Comparison of ENCODE assay signal across 8 cellular contexts in genomic region chr9:38170763-38171537, GRCh38.
A peak's percentile ranks its signal among the peaks of the same experiment; 100 is the strongest.
DNase-seq lines count a peak whose midpoint lies in the region; TF ChIP-seq lines count a peak whose summit lies in the region.
"Not testable (repeated sequence)": the region's sequence is repeated elsewhere in the genome, so short reads cannot be mapped to it uniquely, and the experiment has no call there.

No MANE protein-coding gene starts in this region.

- not testable (repeated sequence) for H3K36me3 Mint-ChIP-seq in activated T-cell treated with anti-CD3 and anti-CD28 coated beads, Interleukin-2, amount 50 U/mL, for 24 hours (ENCODE audit: low read depth); chondrocyte (ENCODE audit: low read depth); nephron (ENCODE audit: low read depth)

- peak; percentile 41 for DNase-seq in EH (ENCODE audit: low read depth)
- peak; percentile 43 for DNase-seq in HT-29 (ENCODE audit: low spot score)
- peak; percentile 94 for DNase-seq in RPMI7951 (ENCODE audit: low read depth)
- DNase-seq in activated T-cell treated with anti-CD3 and anti-CD28 coated beads, Interleukin-2, amount 50 U/mL, for 24 hours; chondrocyte (ENCODE audit: low spot score): not testable (repeated sequence)
- peak; percentile 12 for DNase-seq in fibroblast of villous mesenchyme (ENCODE audit: low read depth)
- peak; percentile 18 for DNase-seq in stromal cell of bone marrow (ENCODE audit: low read depth)

- peaks cover 22% of the 10 kb centered on the region for H3K9me3 Mint-ChIP-seq in activated T-cell treated with anti-CD3 and anti-CD28 coated beads, Interleukin-2, amount 50 U/mL, for 24 hours
- peaks cover 21% of the 10 kb centered on the region for H3K9me3 Mint-ChIP-seq in chondrocyte (ENCODE audit: low read depth)
- peaks cover 17% of the 10 kb centered on the region for H3K9me3 Mint-ChIP-seq in nephron

- H3K4me3 ChIP-seq in fibroblast of villous mesenchyme (ENCODE audit: low read depth, low read length) = not testable (repeated sequence)

- H3K27me3 Mint-ChIP-seq in activated T-cell treated with anti-CD3 and anti-CD28 coated beads, Interleukin-2, amount 50 U/mL, for 24 hours; chondrocyte (ENCODE audit: low read depth); nephron (ENCODE audit: low read depth): not testable (repeated sequence)

- not testable (repeated sequence) for H3K4me3 Mint-ChIP-seq in activated T-cell treated with anti-CD3 and anti-CD28 coated beads, Interleukin-2, amount 50 U/mL, for 24 hours; chondrocyte (ENCODE audit: unreplicated experiment); nephron

- peak overlapping the region; percentile 81 for H3K27ac Mint-ChIP-seq in activated T-cell treated with anti-CD3 and anti-CD28 coated beads, Interleukin-2, amount 50 U/mL, for 24 hours
- H3K27ac Mint-ChIP-seq in chondrocyte (ENCODE audit: unreplicated experiment) (peak overlapping the region; percentile 89), nephron (peak overlapping the region in 2 of 3 experiments; percentile 5 to 16)

- not testable (repeated sequence) for H3K4me1 Mint-ChIP-seq in activated T-cell treated with anti-CD3 and anti-CD28 coated beads, Interleukin-2, amount 50 U/mL, for 24 hours (ENCODE audit: low read depth); nephron
- peaks cover 23% of the 10 kb centered on the region for H3K4me1 Mint-ChIP-seq in chondrocyte (ENCODE audit: low read depth)

- TF ChIP-seq CTCF in chondrocyte (IDR thresholded peaks at IDR 0.05); fibroblast of villous mesenchyme (IDR thresholded peaks at IDR 0.05; ENCODE audit: insufficient read depth, low read depth, low read length); nephron (IDR thresholded peaks at IDR 0.05; ENCODE audit: unreplicated experiment in 3 of 3): not testable (repeated sequence)

Comparison
In these comparisons a context has a peak if more than half of its experiments do, and no peak if none do; other contexts are left out.
1. H3K27ac Mint-ChIP-seq: peak in every context shown above with its lines; median percentile 89 in chondrocyte; 81 in activated T-cell treated with anti-CD3 and anti-CD28 coated beads, Interleukin-2, amount 50 U/mL, for 24 hours; 10 in nephron.